ENCODE assay signal across 10 cellular contexts in the genomic region with DNA sequence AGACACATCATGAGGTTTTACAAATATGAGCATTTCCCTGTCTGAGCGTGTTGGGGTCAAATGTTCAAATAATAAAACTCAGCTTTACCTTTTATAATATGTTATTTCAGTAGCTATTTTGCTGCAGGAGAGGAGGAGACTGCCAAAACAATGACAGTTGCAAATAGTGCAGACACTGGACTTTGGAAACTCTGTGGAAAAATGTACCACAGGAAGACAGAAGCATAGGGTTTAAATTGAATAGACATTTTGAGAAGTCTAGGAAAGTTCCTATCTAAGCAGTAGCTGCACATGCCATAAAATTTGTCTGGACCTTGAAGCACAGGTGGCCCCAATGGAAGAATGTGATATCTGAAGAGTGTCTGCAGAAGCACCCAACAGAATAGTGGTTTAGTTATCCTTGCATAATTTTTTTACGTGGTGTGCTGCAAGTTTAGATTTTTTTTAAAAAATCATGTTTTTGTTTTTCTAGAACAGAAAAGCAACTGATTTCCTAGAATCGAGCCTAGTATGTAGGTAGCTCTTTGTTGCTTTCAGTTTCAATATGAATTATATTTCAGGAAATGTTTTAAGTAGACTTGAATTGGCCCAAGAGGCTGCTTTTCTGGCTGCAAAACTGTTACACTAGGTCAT. TPM values are rescaled to one million over a fixed set of nuclear protein-coding genes. Genes with fewer than 3 reads are reported as not detected.
DNase-seq lines count a peak whose midpoint lies in the region; ATAC-seq and TF ChIP-seq lines count a peak whose summit lies in the region.
"Had no signal": no experiment of that assay in that cellular context is flagged by ENCODE, and none has a peak within 500 bp of the region (broad histone marks: within the 10 kb centered on the region; RNA-seq: fewer than 3 reads in every experiment).

No MANE protein-coding gene starts in this region.

- TF ChIP-seq CTCF in nephron progenitor cell (IDR thresholded peaks at IDR 0.05) (no peak), endodermal cell (conservative IDR thresholded peaks at IDR 0.05) (no peak)

- H3K9me3 Mint-ChIP-seq in nephron progenitor cell (no peaks in the 10 kb centered on the region), endodermal cell (no peaks in the 10 kb centered on the region)

- H3K4me3 Mint-ChIP-seq in nephron progenitor cell (no peak overlapping the region), endodermal cell (no peak overlapping the region)

- no peaks in the 10 kb centered on the region for H3K27me3 Mint-ChIP-seq in nephron progenitor cell (ENCODE audit: low read depth, poor library complexity)
- no peaks in the 10 kb centered on the region for H3K27me3 Mint-ChIP-seq in endodermal cell (ENCODE audit: insufficient read depth)

- H3K4me1 Mint-ChIP-seq in nephron progenitor cell = peaks cover 6% of the 10 kb centered on the region
- H3K4me1 Mint-ChIP-seq in endodermal cell = no peaks in the 10 kb centered on the region

- H3K36me3 ChIP-seq in duodenal mucosa (ENCODE audit: control insufficient read depth in 1 of 2, insufficient read depth in 2 of 2, low read length in 2 of 2) (no peaks in the 10 kb centered on the region), endodermal cell (ENCODE audit: control insufficient read depth, insufficient read depth, low read length) (no peaks in the 10 kb centered on the region)
- H3K36me3 ChIP-seq: prostate gland had no signal

- no peak overlapping the region for H3K27ac Mint-ChIP-seq in nephron progenitor cell
- H3K27ac Mint-ChIP-seq in endodermal cell = no peak overlapping the region

- ATAC-seq in GM19395 (IDR thresholded peaks at IDR 0.05; ENCODE audit: unreplicated experiment) (peak; percentile 95), HG03196 (IDR thresholded peaks at IDR 0.05; ENCODE audit: unreplicated experiment) (peak; percentile 88)

- peak; percentile 65 for DNase-seq in CD1c-positive myeloid dendritic cell (ENCODE audit: extremely low spot score)
- DNase-seq in nephron progenitor cell = no peak
- DNase-seq in SK-N-DZ (ENCODE audit: low spot score) = no peak
- DNase-seq in NCI-H226 = no peak
- DNase-seq in endodermal cell = no peak

- peaks cover 11 to 29% of the 10 kb centered on the region in 2 donors for H3K4me1 ChIP-seq in duodenal mucosa (ENCODE audit: control insufficient read depth in 1 of 2, insufficient read depth in 2 of 2, low read length in 2 of 2)
- no peaks in the 10 kb centered on the region for H3K4me1 ChIP-seq in endodermal cell (ENCODE audit: control insufficient read depth, insufficient read depth, low read length)
- H3K4me1 ChIP-seq: prostate gland had no signal

- H3K9ac ChIP-seq in duodenal mucosa (ENCODE audit: low read depth in 1 of 2, low read length in 2 of 2) (peak overlapping the region in 1 of 2 donors; percentile 49), endodermal cell (ENCODE audit: extremely low read depth, low read length, poor library complexity, severe bottlenecking) (no peak overlapping the region)

- 96% methylated on average over 3 of the region's 3 CpGs; no CpG with 5 or more reads in 1 of the 2 experiments for WGBS in endodermal cell (ENCODE audit: insufficient coverage in 1 of 2, insufficient read length in 1 of 2), 2 experiments

- H3K36me3 Mint-ChIP-seq in nephron progenitor cell (ENCODE audit: low read depth) = no peaks in the 10 kb centered on the region
- no peaks in the 10 kb centered on the region for H3K36me3 Mint-ChIP-seq in endodermal cell (ENCODE audit: low read depth)

- H3K9me3 ChIP-seq in duodenal mucosa (ENCODE audit: control insufficient read depth in 1 of 2, low read length in 2 of 2) (no peaks in the 10 kb centered on the region), endodermal cell (ENCODE audit: control insufficient read depth, low read length) (peaks cover 6% of the 10 kb centered on the region)
- H3K9me3 ChIP-seq: prostate gland had no signal

- H3K27me3 ChIP-seq in duodenal mucosa (ENCODE audit: control insufficient read depth in 1 of 2, insufficient read depth in 2 of 2, low read length in 2 of 2) (no peaks in the 10 kb centered on the region), endodermal cell (ENCODE audit: control insufficient read depth, insufficient read depth, low read length, poor library complexity, severe bottlenecking) (no peaks in the 10 kb centered on the region)

- H3K27ac ChIP-seq in duodenal mucosa (ENCODE audit: low read depth, low read length) = no peak overlapping the region
- H3K27ac ChIP-seq in endodermal cell (ENCODE audit: low read depth, low read length) = no peak overlapping the region
- H3K27ac ChIP-seq: prostate gland, RWPE1 had no signal

- H3K4me3 ChIP-seq in duodenal mucosa (ENCODE audit: low read depth in 1 of 2, low read length in 2 of 2) (peak overlapping the region; percentile 53 to 57), endodermal cell (ENCODE audit: low read length) (no peak overlapping the region)
- H3K4me3 ChIP-seq: prostate gland had no signal

RNA-seq across cellular contexts. Expression of a gene that starts 14.0 kb away (rescaled TPM):
- polyA plus RNA-seq in SK-N-DZ (2014; cell fraction: cytosol; rRNA removed) = not detected in 2 replicates
- not detected in 2 replicates for polyA plus RNA-seq in SK-N-DZ (2014; cell fraction: nucleus; rRNA removed)
- total RNA-seq in endodermal cell = not detected
- not detected for polyA plus RNA-seq in endodermal cell (2013, experiment 1 of 2)
- not detected for polyA plus RNA-seq in endodermal cell (2013, experiment 2 of 2)
